Comparison of ENCODE assay signal across 10 cellular contexts in genomic region chr5:957730-958485, GRCh38. TPM values are rescaled to one million over a fixed set of nuclear protein-coding genes. Genes with fewer than 3 reads are reported as not detected.
A peak's percentile ranks its signal among the peaks of the same experiment; 100 is the strongest.
DNase-seq lines count a peak whose midpoint lies in the region; ATAC-seq, FAIRE-seq and TF ChIP-seq lines count a peak whose summit lies in the region.
"Had no signal": no experiment of that assay in that cellular context is flagged by ENCODE, and none has a peak within 500 bp of the region (broad histone marks: within the 10 kb centered on the region; RNA-seq: fewer than 3 reads in every experiment).

No MANE protein-coding gene starts in this region.

- no peaks in the 10 kb centered on the region for H3K9me3 ChIP-seq in left ventricle myocardium inferior (replicated peaks)
- H3K9me3 ChIP-seq in liver (ENCODE audit: control insufficient read depth in 4 of 4, low read length in 3 of 4): no peaks in the 10 kb centered on the region

- no peak for TF ChIP-seq RAD21 in liver (IDR thresholded peaks at IDR 0.05)

- H3K4me3 Mint-ChIP-seq in activated CD8-positive, alpha-beta T cell treated with anti-CD3 and anti-CD28 coated beads, Interleukin-2, amount 10 ng/mL, durations not matched to agents 7 days and 5 days: no peak overlapping the region
- H3K4me3 Mint-ChIP-seq: T-helper 1 cell treated with Interleukin-12 subunit alpha and Interleukin-12 subunit beta and Interleukin-4 antibody, amounts not matched to agents 30 μg/mL and 1 μg/mL, for 36 hours had no signal

- H3K36me3 ChIP-seq in left ventricle myocardium inferior (no peaks in the 10 kb centered on the region), liver (ENCODE audit: control insufficient read depth in 4 of 4, insufficient read depth in 3 of 4, low read depth in 1 of 4, low read length in 3 of 4) (no peaks in the 10 kb centered on the region)

- WGBS in liver: 69% methylated on average over 24 of the region's 24 CpGs

- H3K4me3 ChIP-seq in left ventricle myocardium inferior: no peak overlapping the region
- H3K4me3 ChIP-seq in liver (ENCODE audit: low read depth in 1 of 3, low read length in 3 of 3): no peak overlapping the region

- no peaks in the 10 kb centered on the region for H3K36me3 Mint-ChIP-seq in activated CD8-positive, alpha-beta T cell treated with anti-CD3 and anti-CD28 coated beads, Interleukin-2, amount 10 ng/mL, durations not matched to agents 7 days and 5 days (ENCODE audit: low read depth)

- peaks cover 79% of the 10 kb centered on the region for H3K27me3 ChIP-seq in left ventricle myocardium inferior (ENCODE audit: low read depth)
- no peaks in the 10 kb centered on the region for H3K27me3 ChIP-seq in liver (ENCODE audit: control insufficient read depth in 4 of 4, insufficient read depth in 4 of 4, low read length in 3 of 4)

- H3K9me3 Mint-ChIP-seq in activated CD8-positive, alpha-beta T cell treated with anti-CD3 and anti-CD28 coated beads, Interleukin-2, amount 10 ng/mL, durations not matched to agents 7 days and 5 days (ENCODE audit: insufficient read depth): no peaks in the 10 kb centered on the region
- H3K9me3 Mint-ChIP-seq: T-helper 1 cell treated with Interleukin-12 subunit alpha and Interleukin-12 subunit beta and Interleukin-4 antibody, amounts not matched to agents 30 μg/mL and 1 μg/mL, for 36 hours had no signal

- TF ChIP-seq CTCF in left ventricle myocardium inferior (IDR thresholded peaks at IDR 0.05; ENCODE audit: borderline replicate concordance) (no peak), liver (IDR thresholded peaks at IDR 0.05; ENCODE audit: low read depth, low read length, missing input control) (no peak)

- peak overlapping the region; percentile 69 for H3K27ac Mint-ChIP-seq in activated CD8-positive, alpha-beta T cell treated with anti-CD3 and anti-CD28 coated beads, Interleukin-2, amount 10 ng/mL, durations not matched to agents 7 days and 5 days
- H3K27ac Mint-ChIP-seq: T-helper 1 cell treated with Interleukin-12 subunit alpha and Interleukin-12 subunit beta and Interleukin-4 antibody, amounts not matched to agents 30 μg/mL and 1 μg/mL, for 36 hours had no signal

- H3K27ac ChIP-seq in left ventricle myocardium inferior (replicated peaks): no peak overlapping the region
- peak overlapping the region; percentile 54 to 89 for H3K27ac ChIP-seq in liver (ENCODE audit: low read depth in 1 of 2, low read length in 2 of 2)

- intact Hi-C loops in cardiac septum (cut with DNase I) (no loop called here), left ventricle myocardium inferior (cut with micrococcal nuclease) (no loop called here)

- peaks cover 31% of the 10 kb centered on the region for H3K4me1 ChIP-seq in left ventricle myocardium inferior
- H3K4me1 ChIP-seq in liver (ENCODE audit: control insufficient read depth in 4 of 4, insufficient read depth in 4 of 4, low read length in 3 of 4): peaks cover 0 to 19% (median 10%) of the 10 kb centered on the region in 4 donors

- peak; percentile 99 for FAIRE-seq in urothelium cell line (lab: Jason Lieb, UNC)

- CTCF ChIA-PET in activated CD8-positive, alpha-beta T cell treated with anti-CD3 and anti-CD28 coated beads, Interleukin-2, amount 10 ng/mL, durations not matched to agents 7 days and 5 days (lab: Charles Lee): interaction anchor here (1.0 to 2.4 kb wide), 6 partner anchors 8 to 49 kb away, joined by 3 to 7 read pairs (median 5); no protein-coding TSS in a partner anchor

- POLR2A ChIA-PET in activated CD8-positive, alpha-beta T cell treated with anti-CD3 and anti-CD28 coated beads, Interleukin-2, amount 10 ng/mL, durations not matched to agents 7 days and 5 days (lab: Charles Lee): interaction anchor here (1.1 kb wide), 1 partner anchor 148 kb away, joined by 3 read pairs; no protein-coding TSS in a partner anchor

- DNase-seq in cardiac septum (ENCODE audit: low spot score): peak; percentile 22
- DNase-seq in left ventricle myocardium inferior: no peak
- DNase-seq in activated CD8-positive, alpha-beta T cell treated with anti-CD3 and anti-CD28 coated beads, Interleukin-2, amount 10 ng/mL, durations not matched to agents 7 days and 5 days: no peak
- DNase-seq in urothelium cell line (ENCODE audit: low spot score): peak; percentile 51
- no peak for DNase-seq in NCI-H510A (lab: John Stamatoyannopoulos, UW)
- DNase-seq: effector CD8-positive, alpha-beta T cell had no signal

- peak overlapping the region in 1 of 2 donors; percentile 4 for H3K9ac ChIP-seq in liver (ENCODE audit: low read depth in 1 of 2, low read length in 2 of 2)

- peaks cover 17% of the 10 kb centered on the region for H3K27me3 Mint-ChIP-seq in activated CD8-positive, alpha-beta T cell treated with anti-CD3 and anti-CD28 coated beads, Interleukin-2, amount 10 ng/mL, durations not matched to agents 7 days and 5 days (ENCODE audit: low read depth)

- ATAC-seq in activated CD8-positive, alpha-beta T cell treated with anti-CD3 and anti-CD28 coated beads, Interleukin-2, amount 10 ng/mL, durations not matched to agents 7 days and 5 days: peak; percentile 8
- ATAC-seq in HG02970 (IDR thresholded peaks at IDR 0.05; ENCODE audit: low FRiP score, unreplicated experiment) (no peak), GM19397 (IDR thresholded peaks at IDR 0.05; ENCODE audit: unreplicated experiment) (no peak)

- H3K4me1 Mint-ChIP-seq in activated CD8-positive, alpha-beta T cell treated with anti-CD3 and anti-CD28 coated beads, Interleukin-2, amount 10 ng/mL, durations not matched to agents 7 days and 5 days (ENCODE audit: low read depth): peaks cover 58% of the 10 kb centered on the region

TF ChIP-seq in liver, 16 proteins besides CTCF, POLR2A, EP300 and RAD21:
- TF ChIP-seq MAX (IDR thresholded peaks at IDR 0.05): no peak
- no peak for TF ChIP-seq HNF4G (IDR thresholded peaks at IDR 0.05)
- no peak for TF ChIP-seq NR2F2 (IDR thresholded peaks at IDR 0.05)
- no peak for TF ChIP-seq GABPA (IDR thresholded peaks at IDR 0.05 in 1 of 2, conservative IDR thresholded peaks at IDR 0.05 in 1 of 2)
- no peak for TF ChIP-seq ATF3 (IDR thresholded peaks at IDR 0.05)
- no peak for TF ChIP-seq FOXA2 (IDR thresholded peaks at IDR 0.05)
- no peak for TF ChIP-seq YY1 (IDR thresholded peaks at IDR 0.05)
- no peak for TF ChIP-seq JUND (IDR thresholded peaks at IDR 0.05)
- TF ChIP-seq ZBTB33 (IDR thresholded peaks at IDR 0.05): no peak
- TF ChIP-seq FOXA1 (IDR thresholded peaks at IDR 0.05): no peak
- no peak for TF ChIP-seq RXRA (IDR thresholded peaks at IDR 0.05)
- TF ChIP-seq TAF1 (conservative IDR thresholded peaks at IDR 0.05): no peak
- no peak for TF ChIP-seq EGR1 (IDR thresholded peaks at IDR 0.05; ENCODE audit: low read depth in 2 of 2)
- TF ChIP-seq REST (IDR thresholded peaks at IDR 0.05): no peak
- TF ChIP-seq SP1 (IDR thresholded peaks at IDR 0.05): no peak
- TF ChIP-seq HNF4A (conservative IDR thresholded peaks at IDR 0.05): no peak

RNA-seq across cellular contexts. Expression of gene NKD2, which starts 50.7 kb away (rescaled TPM):
- total RNA-seq in cardiac septum (3.6 TPM), left ventricle myocardium inferior (3.7 TPM), liver (1 to 10 TPM in 1 of 2 donors, under 1 TPM in 1; 0.09 to 1.3 TPM)
- 1 to 10 TPM; 1.3 to 3.2 TPM for total RNA-seq in activated CD8-positive, alpha-beta T cell treated with anti-CD3 and anti-CD28 coated beads, Interleukin-2, amount 10 ng/mL, durations not matched to agents 7 days and 5 days
- under 1 TPM; 0.28 to 0.57 TPM for polyA plus RNA-seq in liver

Comparison
In these comparisons a context has a peak if more than half of its experiments do, and no peak if none do; other contexts are left out.
1. DNase-seq: peak in cardiac septum (single experiment) and urothelium cell line (single experiment); none in left ventricle myocardium inferior (single experiment), activated CD8-positive, alpha-beta T cell treated with anti-CD3 and anti-CD28 coated beads, Interleukin-2, amount 10 ng/mL, durations not matched to agents 7 days and 5 days (single experiment) and NCI-H510A (single experiment).